Comparison of ENCODE assay signal across 21 cellular contexts in genomic region chr19:31503211-31503610, GRCh38.
DNase-seq lines count a peak whose midpoint lies in the region; ATAC-seq and TF ChIP-seq lines count a peak whose summit lies in the region.
"Had no signal": no experiment of that assay in that cellular context is flagged by ENCODE, and none has a peak within 500 bp of the region (broad histone marks: within the 10 kb centered on the region; RNA-seq: fewer than 3 reads in every experiment).

No MANE protein-coding gene starts in this region.

- no peaks in the 10 kb centered on the region for H3K36me3 Mint-ChIP-seq in osteocyte (ENCODE audit: unreplicated experiment)
- H3K36me3 Mint-ChIP-seq in CD8-positive, alpha-beta memory T cell, result no peaks in the 10 kb centered on the region
- H3K36me3 Mint-ChIP-seq: CD4-positive, CD25-positive, alpha-beta regulatory T cell; CD8-positive, alpha-beta T cell had no signal

- H3K27ac ChIP-seq in right atrium auricular region (no peak overlapping the region), heart right ventricle (no peak overlapping the region), esophagus muscularis mucosa (replicated peaks in 1 of 4) (no peak overlapping the region)
- H3K27ac ChIP-seq in CD8-positive, alpha-beta memory T cell (ENCODE audit: low read depth, low read length), result no peak overlapping the region
- H3K27ac ChIP-seq: 22Rv1, BLaER1, C4-2B had no signal

- no peak overlapping the region for H3K4me3 Mint-ChIP-seq in osteocyte (ENCODE audit: unreplicated experiment)
- H3K4me3 Mint-ChIP-seq in CD8-positive, alpha-beta memory T cell, result no peak overlapping the region
- H3K4me3 Mint-ChIP-seq: B cell; CD4-positive, CD25-positive, alpha-beta regulatory T cell; CD8-positive, alpha-beta T cell had no signal

- H3K27me3 ChIP-seq in right atrium auricular region (no peaks in the 10 kb centered on the region), heart right ventricle (peaks cover 0 to 10% (median 6%) of the 10 kb centered on the region in 7 donors), esophagus muscularis mucosa (peaks cover 0 to 5% (median 0%) of the 10 kb centered on the region in 4 donors)
- H3K27me3 ChIP-seq in CD8-positive, alpha-beta memory T cell (ENCODE audit: insufficient read depth, low read length, poor library complexity, severe bottlenecking), result no peaks in the 10 kb centered on the region
- H3K27me3 ChIP-seq: BLaER1 had no signal

- H3K4me1 ChIP-seq in right atrium auricular region (no peaks in the 10 kb centered on the region), heart right ventricle (no peaks in the 10 kb centered on the region), esophagus muscularis mucosa (no peaks in the 10 kb centered on the region)
- H3K4me1 ChIP-seq in CD8-positive, alpha-beta memory T cell (ENCODE audit: insufficient read depth, low read length), result no peaks in the 10 kb centered on the region

- CTCF ChIA-PET in CD8-positive, alpha-beta memory T cell (lab: Charles Lee), result no interaction called here

- H3K27me3 Mint-ChIP-seq in osteocyte (ENCODE audit: unreplicated experiment), result no peaks in the 10 kb centered on the region
- H3K27me3 Mint-ChIP-seq in CD8-positive, alpha-beta memory T cell, result peaks cover 6 to 28% of the 10 kb centered on the region in 2 donors
- H3K27me3 Mint-ChIP-seq: B cell had no signal

- peaks cover 21% of the 10 kb centered on the region for H3K9me3 Mint-ChIP-seq in osteocyte (ENCODE audit: unreplicated experiment)
- H3K9me3 Mint-ChIP-seq in CD8-positive, alpha-beta memory T cell, result peaks cover 0 to 3% (median 0%) of the 10 kb centered on the region in 5 donors
- H3K9me3 Mint-ChIP-seq: CD8-positive, alpha-beta T cell had no signal

- TF ChIP-seq POLR2A in esophagus muscularis mucosa (IDR thresholded peaks at IDR 0.05; ENCODE audit: low read depth), result no peak

- no peaks in the 10 kb centered on the region for H3K4me1 Mint-ChIP-seq in osteocyte (ENCODE audit: unreplicated experiment)
- H3K4me1 Mint-ChIP-seq in CD8-positive, alpha-beta memory T cell, result no peaks in the 10 kb centered on the region
- H3K4me1 Mint-ChIP-seq: B cell; CD4-positive, CD25-positive, alpha-beta regulatory T cell had no signal

- no peaks in the 10 kb centered on the region for H3K36me3 ChIP-seq in right atrium auricular region
- H3K36me3 ChIP-seq in heart right ventricle, result no peaks in the 10 kb centered on the region
- no peaks in the 10 kb centered on the region for H3K36me3 ChIP-seq in esophagus muscularis mucosa
- H3K36me3 ChIP-seq in CD8-positive, alpha-beta memory T cell (ENCODE audit: insufficient read depth, low read length), result no peaks in the 10 kb centered on the region
- H3K36me3 ChIP-seq: BLaER1 had no signal

- WGBS in heart right ventricle, 2 donors, result 86 to 92% methylated on average over 9 of the region's 9 CpGs
- WGBS in esophagus muscularis mucosa, result 96% methylated on average over 9 of the region's 9 CpGs

- POLR2A ChIA-PET in CD8-positive, alpha-beta memory T cell (lab: Charles Lee), result no interaction called here

- H3K27ac Mint-ChIP-seq in osteocyte (ENCODE audit: unreplicated experiment), result no peak overlapping the region
- no peak overlapping the region for H3K27ac Mint-ChIP-seq in CD8-positive, alpha-beta memory T cell
- H3K27ac Mint-ChIP-seq: B cell; CD4-positive, CD25-positive, alpha-beta regulatory T cell; CD8-positive, alpha-beta T cell had no signal

- TF ChIP-seq CTCF in right atrium auricular region (IDR thresholded peaks at IDR 0.05) (no peak), heart right ventricle (IDR thresholded peaks at IDR 0.05) (no peak), esophagus muscularis mucosa (IDR thresholded peaks at IDR 0.05) (no peak), osteocyte (IDR thresholded peaks at IDR 0.05) (no peak)

- H3K9me3 ChIP-seq in right atrium auricular region (no peaks in the 10 kb centered on the region), heart right ventricle (no peaks in the 10 kb centered on the region), esophagus muscularis mucosa (no peaks in the 10 kb centered on the region)
- H3K9me3 ChIP-seq in CD8-positive, alpha-beta memory T cell (ENCODE audit: low read length), result no peaks in the 10 kb centered on the region
- H3K9me3 ChIP-seq: BLaER1 had no signal

- intact Hi-C loops in heart right ventricle (cut with DNase I) (no loop called here), esophagus muscularis mucosa (cut with DNase I) (no loop called here)

- DNase-seq in right atrium auricular region (ENCODE audit: low spot score) (peak; percentile 36), heart right ventricle (no peak), esophagus muscularis mucosa (ENCODE audit: extremely low spot score) (peak; percentile 74), osteocyte (ENCODE audit: extremely low spot score, unreplicated experiment) (peak; percentile 65), NK-92 (lab: John Stamatoyannopoulos, UW; ENCODE audit: unreplicated experiment) (no peak), iPS-NIHi7 (ENCODE audit: extremely low spot score) (no peak)
- DNase-seq in CD8-positive, alpha-beta memory T cell, result no peak
- DNase-seq: CD4-positive, CD25-positive, alpha-beta regulatory T cell; CD8-positive, alpha-beta T cell; DMS 273 treated with DMSO at 0.1 percent for 48 hours; DMS79; EL; GDM1; H7; HCEC 1CT had no signal

- ATAC-seq in heart right ventricle (no peak), GM21723 (IDR thresholded peaks at IDR 0.05; ENCODE audit: unreplicated experiment) (no peak)
- ATAC-seq: CD8-positive, alpha-beta T cell; GM12878 had no signal

- H3K4me3 ChIP-seq in right atrium auricular region (no peak overlapping the region), heart right ventricle (no peak overlapping the region), esophagus muscularis mucosa (no peak overlapping the region)
- no peak overlapping the region for H3K4me3 ChIP-seq in CD8-positive, alpha-beta memory T cell (ENCODE audit: low read length)
- H3K4me3 ChIP-seq: BLaER1, GM12878 had no signal

- TF ChIP-seq EP300 in esophagus muscularis mucosa (IDR thresholded peaks at IDR 0.05), result no peak

Comparison
In these comparisons a context has a peak if more than half of its experiments do, and no peak if none do; other contexts are left out.
1. DNase-seq: peak in right atrium auricular region (single experiment), esophagus muscularis mucosa (single experiment) and osteocyte (single experiment); none in heart right ventricle (0 of 2), NK-92 (single experiment), iPS-NIHi7 (single experiment) and CD8-positive, alpha-beta memory T cell (0 of 5).